8 cellular contexts compared by ENCODE assay signal in the genomic region with DNA sequence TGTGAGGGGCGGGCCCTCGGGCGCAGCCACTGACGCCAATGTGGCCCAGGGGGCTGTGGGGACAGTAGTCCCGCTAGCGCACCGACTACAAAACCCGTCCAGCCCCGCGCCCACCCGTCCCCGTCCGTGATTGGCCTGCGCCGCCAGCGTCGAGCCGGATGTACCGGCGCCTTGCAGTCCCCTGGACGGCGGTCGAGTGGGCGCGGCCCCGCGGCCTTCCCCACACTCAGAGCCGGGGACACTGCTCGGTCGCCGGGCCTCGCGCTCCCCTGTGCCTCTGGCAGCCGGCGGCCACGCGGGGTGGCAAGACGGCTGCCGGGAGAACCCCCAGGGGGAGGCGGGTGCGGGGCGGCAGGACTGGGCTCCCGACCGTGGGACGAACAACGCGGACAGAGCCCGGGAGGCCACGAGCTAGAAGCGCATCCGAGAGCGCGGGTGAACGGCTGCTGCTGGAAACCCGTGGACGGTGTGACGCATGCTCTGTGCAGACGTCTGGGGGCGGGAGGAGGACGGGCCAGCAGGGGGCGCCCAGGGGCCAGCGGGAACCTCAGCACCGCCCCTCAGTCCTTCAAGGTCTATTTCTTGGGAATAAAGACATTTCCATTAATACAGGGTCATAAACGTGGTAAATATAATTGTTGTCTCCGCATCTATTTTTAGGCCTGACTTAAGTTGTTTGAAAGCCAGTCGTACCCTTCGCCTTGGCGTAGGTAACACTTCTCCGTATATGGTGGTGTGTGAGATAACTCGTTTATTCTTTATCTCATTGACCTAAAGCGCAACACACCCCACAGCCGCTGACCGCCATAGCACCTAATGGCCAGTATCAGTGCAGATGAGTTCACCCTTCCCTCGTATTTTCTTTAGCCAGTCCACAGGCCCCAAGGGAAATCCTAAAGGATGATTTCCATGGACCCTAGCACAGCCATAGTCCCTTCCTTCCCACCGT. TPM values are rescaled to one million over a fixed set of nuclear protein-coding genes. Genes with fewer than 3 reads are reported as not detected.
A peak's percentile ranks its signal among the peaks of the same experiment; 100 is the strongest.
DNase-seq lines count a peak whose midpoint lies in the region; ATAC-seq and TF ChIP-seq lines count a peak whose summit lies in the region.

No MANE protein-coding gene starts in this region.

- peak overlapping the region; percentile 88 to 90 for H3K4ac ChIP-seq in mesenchymal stem cell (ENCODE audit: low read depth in 1 of 2, low read length in 2 of 2)

- peaks cover 1% of the 10 kb centered on the region for H3K79me1 ChIP-seq in mesenchymal stem cell (replicated peaks; ENCODE audit: low read length, poor library complexity, severe bottlenecking)

- H3K36me3 Mint-ChIP-seq in Calu3 (ENCODE audit: insufficient read depth, unreplicated experiment): peaks cover 43% of the 10 kb centered on the region

- H2AK5ac ChIP-seq in mesenchymal stem cell (ENCODE audit: low read length, severe bottlenecking): no peak overlapping the region

- peak; percentile 40 for ATAC-seq in GM21360 (IDR thresholded peaks at IDR 0.05; ENCODE audit: unreplicated experiment)

- CTCF ChIA-PET in Calu3 (lab: Charles Lee): interaction anchor here (0.5 to 1.0 kb wide), 3 partner anchors 18 to 1493 kb away, joined by 3 to 6 read pairs (median 4); a partner anchor contains a TSS

- H3K9ac ChIP-seq in mesenchymal stem cell (ENCODE audit: low read length): peak overlapping the region; percentile 95

- H2BK12ac ChIP-seq in mesenchymal stem cell (ENCODE audit: low read length in 2 of 2): no peak overlapping the region

- intact Hi-C loops in Calu3 (cut with micrococcal nuclease; ENCODE audit: unreplicated experiment): no loop called here

- H3K36me3 ChIP-seq in effector memory CD4-positive, alpha-beta T cell (ENCODE audit: control insufficient read depth, insufficient read depth, low read length): no peaks in the 10 kb centered on the region
- no peaks in the 10 kb centered on the region for H3K36me3 ChIP-seq in mesenchymal stem cell (ENCODE audit: control insufficient read depth in 1 of 2, insufficient read depth in 2 of 2, low read depth in 1 of 2, low read length in 2 of 2)

- H4K8ac ChIP-seq in mesenchymal stem cell (ENCODE audit: low read length): peak overlapping the region; percentile 97

- H4K91ac ChIP-seq in mesenchymal stem cell (ENCODE audit: low read length): peak overlapping the region; percentile 97

- peak overlapping the region; percentile 87 for H2AFZ ChIP-seq in mesenchymal stem cell (ENCODE audit: low read depth, low read length)

- peaks cover 33% of the 10 kb centered on the region for H3K4me1 ChIP-seq in effector memory CD4-positive, alpha-beta T cell (ENCODE audit: control insufficient read depth, insufficient read depth, low read length, poor library complexity, severe bottlenecking)
- peaks cover 23% of the 10 kb centered on the region for H3K4me1 ChIP-seq in mesenchymal stem cell (ENCODE audit: control insufficient read depth, insufficient read depth, low read depth, low read length)

- peaks cover 22% of the 10 kb centered on the region for H3K4me1 Mint-ChIP-seq in Calu3 (ENCODE audit: low read depth, unreplicated experiment)

- H2BK15ac ChIP-seq in mesenchymal stem cell (ENCODE audit: low read depth, poor library complexity, severe bottlenecking): peak overlapping the region; percentile 97

- H3K9me3 Mint-ChIP-seq in Calu3 (ENCODE audit: low read depth, unreplicated experiment): no peaks in the 10 kb centered on the region

- peak overlapping the region in 1 of 2 experiments; percentile 53 for H3K23ac ChIP-seq in mesenchymal stem cell (ENCODE audit: low read length in 2 of 2)

- H3K27ac Mint-ChIP-seq in Calu3 (ENCODE audit: unreplicated experiment): peak overlapping the region; percentile 51

- peak overlapping the region in 1 of 2 experiments; percentile 89 for H3K14ac ChIP-seq in mesenchymal stem cell (ENCODE audit: low read length in 2 of 2)

- peak overlapping the region; percentile 91 for H3K4me3 Mint-ChIP-seq in Calu3 (ENCODE audit: low read depth, unreplicated experiment)

- H2BK5ac ChIP-seq in mesenchymal stem cell (ENCODE audit: low read depth, low read length, poor library complexity, severe bottlenecking): peak overlapping the region; percentile 91

- 5% methylated on average over 60 of the region's 75 CpGs for WGBS in mesenchymal stem cell

- H3K9me3 ChIP-seq in effector memory CD4-positive, alpha-beta T cell (ENCODE audit: control insufficient read depth, low read length): no peaks in the 10 kb centered on the region
- no peaks in the 10 kb centered on the region for H3K9me3 ChIP-seq in mesenchymal stem cell (ENCODE audit: control insufficient read depth, low read length)

- BruUV-seq in Calu3 (replicated peaks; lab: Mats Ljungman, UMichigan): TSS peak; percentile 92

- peak overlapping the region; percentile 91 to 99 for H3K18ac ChIP-seq in mesenchymal stem cell (ENCODE audit: low read depth in 1 of 2, low read length in 2 of 2)

- peak overlapping the region; percentile 73 for H3K4me2 ChIP-seq in mesenchymal stem cell (ENCODE audit: low read length, poor library complexity, severe bottlenecking)

- peak overlapping the region; percentile 72 for H3K4me3 ChIP-seq in effector memory CD4-positive, alpha-beta T cell (ENCODE audit: insufficient read depth, low read depth, low read length, poor library complexity, severe bottlenecking)
- peak overlapping the region; percentile 79 to 84 for H3K4me3 ChIP-seq in mesenchymal stem cell (ENCODE audit: insufficient read depth in 1 of 2, low read depth in 1 of 2, low read length in 2 of 2)

- H3K27me3 Mint-ChIP-seq in Calu3 (ENCODE audit: unreplicated experiment): peaks cover 14% of the 10 kb centered on the region

- peak; percentile 82 for TF ChIP-seq CTCF in Calu3 (IDR thresholded peaks at IDR 0.05; ENCODE audit: unreplicated experiment)

- peak overlapping the region; percentile 98 for H3K27ac ChIP-seq in effector memory CD4-positive, alpha-beta T cell (ENCODE audit: insufficient read depth, low read length, poor library complexity, severe bottlenecking)
- H3K27ac ChIP-seq in mesenchymal stem cell (ENCODE audit: low read length, poor library complexity, severe bottlenecking): peak overlapping the region; percentile 88

- peak overlapping the region; percentile 50 for H2BK120ac ChIP-seq in mesenchymal stem cell (ENCODE audit: low read depth, low read length)

- H3K27me3 ChIP-seq in effector memory CD4-positive, alpha-beta T cell (replicated peaks; ENCODE audit: control insufficient read depth, insufficient read depth, low read length, poor library complexity, severe bottlenecking): no peaks in the 10 kb centered on the region
- H3K27me3 ChIP-seq in mesenchymal stem cell (ENCODE audit: control insufficient read depth in 1 of 2, insufficient read depth in 1 of 2, low read length in 2 of 2): peaks cover 3 to 5% of the 10 kb centered on the region in 2 experiments

- DNase-seq in Calu3 (peak; percentile 96), HT-29 (ENCODE audit: low spot score) (peak; percentile 97), NK-92 (lab: John Stamatoyannopoulos, UW; ENCODE audit: unreplicated experiment) (peak; percentile 88), mesenchymal stem cell (peak; percentile 98)
- peak; percentile 93 to 95 for DNase-seq in activated CD8-positive, alpha-beta memory T cell treated with anti-CD3 and anti-CD28 coated beads for 4 hours (ENCODE audit: low read depth in 2 of 2)
- DNase-seq in effector memory CD4-positive, alpha-beta T cell: peak; percentile 84 to 97 (median 96)
- DNase-seq in stimulated activated CD8-positive, alpha-beta memory T cell treated with anti-CD3 and anti-CD28 coated beads, Interleukin-12 subunit alpha, Interleukin-12 subunit beta, amount 100 ng/mL, for 24 hours (ENCODE audit: extremely low read depth): peak; percentile 95

RNA-seq across cellular contexts. Expression of a gene that starts 0.6 kb away (rescaled TPM):
- total RNA-seq in Calu3 (2022): 18.7 and 21.9 TPM in 2 replicates
- total RNA-seq in HT-29 (2014; rRNA removed; shearing (Covaris generic)): 24.4 and 24.9 TPM in 2 replicates
- polyA plus RNA-seq in mesenchymal stem cell (2013, experiment 1 of 2): 20.1 TPM
- 19.2 TPM for polyA plus RNA-seq in mesenchymal stem cell (2013, experiment 2 of 2)

Comparison
In these comparisons a context has a peak if more than half of its experiments do, and no peak if none do; other contexts are left out.
1. Peak in every context shown above with its lines: DNase-seq, ATAC-seq, H3K4me3 ChIP-seq and H3K27ac ChIP-seq.